In the genomic region with DNA sequence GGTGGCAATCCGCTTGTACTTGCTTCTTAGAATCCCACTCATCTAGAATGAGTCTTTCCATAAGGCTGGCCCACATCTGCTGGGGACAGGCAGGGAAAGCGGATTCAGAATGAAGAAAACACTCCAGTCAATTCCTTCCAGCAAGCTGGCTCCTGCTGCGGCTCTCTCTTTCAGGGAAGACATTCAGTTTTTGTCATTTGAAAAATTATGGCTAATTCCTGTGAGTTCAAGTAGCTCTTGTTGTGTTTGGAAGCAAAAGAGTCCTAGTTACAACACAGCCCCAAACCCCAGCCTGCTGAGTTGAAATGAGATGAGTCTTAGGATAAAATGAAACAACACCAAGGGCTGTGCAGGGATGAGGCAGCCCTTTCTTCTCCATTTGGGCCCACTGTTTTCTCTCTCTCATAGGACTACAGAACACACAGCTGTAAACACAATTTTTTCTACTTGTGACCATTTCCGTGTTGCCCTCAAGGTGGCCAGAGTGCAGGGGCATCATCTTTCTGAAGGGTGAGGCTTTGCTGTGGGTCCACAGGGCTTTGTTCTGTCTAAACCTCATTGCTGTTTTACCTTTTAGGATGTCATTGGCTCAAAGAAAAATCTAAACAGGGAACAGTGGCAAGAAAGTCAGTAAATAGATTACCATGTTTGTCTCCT, we compare ENCODE assay signal across 25 cellular contexts.
DNase-seq lines count a peak whose midpoint lies in the region; FAIRE-seq and TF ChIP-seq lines count a peak whose summit lies in the region.
"Had no signal": no experiment of that assay in that cellular context is flagged by ENCODE, and none has a peak within 500 bp of the region (broad histone marks: within the 10 kb centered on the region; RNA-seq: fewer than 3 reads in every experiment).

No MANE protein-coding gene starts in this region.

- H3K9me3 ChIP-seq in Loucy (ENCODE audit: insufficient read depth, low read depth, low read length) (no peaks in the 10 kb centered on the region), subcutaneous abdominal adipose tissue (ENCODE audit: control insufficient read depth in 5 of 5, low read length in 5 of 5) (no peaks in the 10 kb centered on the region), esophagus muscularis mucosa (no peaks in the 10 kb centered on the region), kidney (ENCODE audit: control insufficient read depth in 1 of 2, low read length in 2 of 2) (no peaks in the 10 kb centered on the region)
- H3K9me3 ChIP-seq: stomach had no signal

- no peaks in the 10 kb centered on the region for H3K36me3 ChIP-seq in Loucy (ENCODE audit: insufficient read depth, low read length)
- no peaks in the 10 kb centered on the region for H3K36me3 ChIP-seq in subcutaneous abdominal adipose tissue (ENCODE audit: control insufficient read depth in 5 of 5, insufficient read depth in 5 of 5, low read length in 5 of 5)
- H3K36me3 ChIP-seq in esophagus muscularis mucosa = no peaks in the 10 kb centered on the region
- H3K36me3 ChIP-seq in kidney (ENCODE audit: control insufficient read depth in 1 of 2, insufficient read depth in 2 of 2, low read length in 2 of 2) = no peaks in the 10 kb centered on the region
- H3K36me3 ChIP-seq: stomach had no signal

- H3K9ac ChIP-seq in Loucy (ENCODE audit: low read depth, low read length, poor library complexity, severe bottlenecking) (no peak overlapping the region), subcutaneous abdominal adipose tissue (ENCODE audit: low read length in 5 of 5) (peak overlapping the region in 1 of 5 donors; percentile 20), kidney (ENCODE audit: low read length in 2 of 2) (no peak overlapping the region)

- peak overlapping the region; percentile 20 for H3K27ac Mint-ChIP-seq in glutamatergic neuron (ENCODE audit: unreplicated experiment)
- H3K27ac Mint-ChIP-seq: activated CD8-positive, alpha-beta T cell treated with anti-CD3 and anti-CD28 coated beads, Interleukin-2, amount 10 ng/mL, durations not matched to agents 7 days and 5 days had no signal

- H4K20me1 ChIP-seq in Loucy (ENCODE audit: insufficient read depth, low read length, poor library complexity, severe bottlenecking) = no peaks in the 10 kb centered on the region

- H3K9me3 Mint-ChIP-seq in glutamatergic neuron (ENCODE audit: unreplicated experiment) = peaks cover 6% of the 10 kb centered on the region

- H3K36me3 Mint-ChIP-seq in glutamatergic neuron (ENCODE audit: unreplicated experiment) = peaks cover 15% of the 10 kb centered on the region

- DNase-seq in glutamatergic neuron = no peak
- DNase-seq in HEK293T (ENCODE audit: extremely low spot score) = no peak
- no peak for DNase-seq in esophagus muscularis mucosa (ENCODE audit: extremely low spot score)
- DNase-seq in kidney = no peak
- DNase-seq: activated CD4-positive, CD25-positive, alpha-beta regulatory T cell treated with anti-CD3 and anti-CD28 coated beads, Interleukin-2, amount 50 U/mL, for 72 hours; activated CD8-positive, alpha-beta T cell treated with anti-CD3 and anti-CD28 coated beads, Interleukin-2, amount 10 ng/mL, durations not matched to agents 7 days and 5 days; activated naive CD4-positive, alpha-beta T cell; AML-193; DMS79 treated with DMSO at 0.1 percent for 48 hours; islet precursor cell; Kasumi-1; mammary epithelial cell; NCI-H1092; NCI-H2029 treated with DMSO at 0.1 percent for 48 hours; NCI-H226; occipital lobe; OCI-M1; retina; Right ventricle myocardium superior; stomach had no signal

- CTCF ChIA-PET in HEK293T (lab: Yijun Ruan, JAX) = interaction anchor here (0.7 kb wide), 1 partner anchor 259 kb away, joined by 3 read pairs; no protein-coding TSS in a partner anchor

- no peak for TF ChIP-seq POLR2A in esophagus muscularis mucosa (IDR thresholded peaks at IDR 0.05; ENCODE audit: low read depth)

- H3K9me2 ChIP-seq in Loucy (replicated peaks; ENCODE audit: low read depth, low read length) = no peaks in the 10 kb centered on the region

- no peaks in the 10 kb centered on the region for H3K4me1 ChIP-seq in Loucy (ENCODE audit: insufficient read depth, low read length, poor library complexity, severe bottlenecking)
- H3K4me1 ChIP-seq in subcutaneous abdominal adipose tissue (ENCODE audit: control insufficient read depth in 5 of 5, insufficient read depth in 5 of 5, low read length in 5 of 5) = peaks cover 0 to 20% (median 13%) of the 10 kb centered on the region in 5 donors
- H3K4me1 ChIP-seq in esophagus muscularis mucosa = no peaks in the 10 kb centered on the region
- H3K4me1 ChIP-seq in kidney (ENCODE audit: control insufficient read depth in 1 of 2, insufficient read depth in 1 of 2, low read depth in 1 of 2, low read length in 2 of 2) = no peaks in the 10 kb centered on the region
- H3K4me1 ChIP-seq: stomach had no signal

- no peak overlapping the region for H3K27ac ChIP-seq in C4-2B
- peak overlapping the region; percentile 22 for H3K27ac ChIP-seq in subcutaneous abdominal adipose tissue (ENCODE audit: low read depth, low read length)
- H3K27ac ChIP-seq in esophagus muscularis mucosa (replicated peaks in 1 of 4) = peak overlapping the region in 1 of 4 donors; percentile 21
- H3K27ac ChIP-seq in kidney (ENCODE audit: low read depth in 2 of 2, low read length in 2 of 2) = no peak overlapping the region

- H3K79me2 ChIP-seq in Loucy (ENCODE audit: insufficient read depth, low read length) = no peaks in the 10 kb centered on the region

- WGBS in esophagus muscularis mucosa = 79% methylated on average over 4 of the region's 4 CpGs

- H2AFZ ChIP-seq in Loucy (ENCODE audit: low read length) = no peak overlapping the region

- FAIRE-seq in kidney (lab: Jason Lieb, UNC) = no peak
- FAIRE-seq: frontal cortex, GM12892 had no signal

- TF ChIP-seq CTCF in C4-2B (conservative IDR thresholded peaks at IDR 0.05) = 0 out of 2 replicates have a peak, but pooled peaks have one; percentile 3
- peak; percentile 20; the same call in 1 of the 2 replicates for TF ChIP-seq CTCF in Loucy (conservative IDR thresholded peaks at IDR 0.05; ENCODE audit: low read length)
- no peak for TF ChIP-seq CTCF in glutamatergic neuron (IDR thresholded peaks at IDR 0.05; ENCODE audit: partially characterized antibody, unreplicated experiment)
- no peak for TF ChIP-seq CTCF in esophagus muscularis mucosa (IDR thresholded peaks at IDR 0.05)
- TF ChIP-seq CTCF in kidney (IDR thresholded peaks at IDR 0.05; ENCODE audit: borderline replicate concordance, extremely low read depth, insufficient read depth) = no peak

- H3K4me3 ChIP-seq in Loucy (ENCODE audit: low read length, poor library complexity, severe bottlenecking) (no peak overlapping the region), subcutaneous abdominal adipose tissue (ENCODE audit: low read depth in 1 of 5, low read length in 5 of 5) (no peak overlapping the region), esophagus muscularis mucosa (no peak overlapping the region), kidney (ENCODE audit: low read length in 2 of 2) (no peak overlapping the region)
- H3K4me3 ChIP-seq: stomach had no signal

- no peak overlapping the region for H3K4me2 ChIP-seq in Loucy (ENCODE audit: low read depth, low read length, poor library complexity, severe bottlenecking)

- no peak for TF ChIP-seq EP300 in esophagus muscularis mucosa (IDR thresholded peaks at IDR 0.05)

- POLR2A ChIA-PET in HEK293T (lab: Yijun Ruan, JAX) = no interaction called here

- H3K27me3 ChIP-seq in Loucy (ENCODE audit: insufficient read depth, low read length, poor library complexity, severe bottlenecking) (no peaks in the 10 kb centered on the region), subcutaneous abdominal adipose tissue (ENCODE audit: control insufficient read depth in 5 of 5, insufficient read depth in 4 of 5, low read length in 5 of 5) (no peaks in the 10 kb centered on the region), esophagus muscularis mucosa (no peaks in the 10 kb centered on the region)
- H3K27me3 ChIP-seq: stomach had no signal

- intact Hi-C loops in esophagus muscularis mucosa (cut with DNase I) = no loop called here
- intact Hi-C loops in kidney (cut with DNase I) = no loop called here

- no peak overlapping the region for H3K4me3 Mint-ChIP-seq in glutamatergic neuron (ENCODE audit: unreplicated experiment)
- H3K4me3 Mint-ChIP-seq: activated CD8-positive, alpha-beta T cell treated with anti-CD3 and anti-CD28 coated beads, Interleukin-2, amount 10 ng/mL, durations not matched to agents 7 days and 5 days had no signal

- H3K4me1 Mint-ChIP-seq in glutamatergic neuron (ENCODE audit: low read depth, unreplicated experiment) = peaks cover 33% of the 10 kb centered on the region

- H3K27me3 Mint-ChIP-seq in glutamatergic neuron (ENCODE audit: unreplicated experiment) = peaks cover 4% of the 10 kb centered on the region

- H3F3A ChIP-seq in Loucy (ENCODE audit: low read depth) = no peaks in the 10 kb centered on the region

TF ChIP-seq in HEK293T, 16 proteins besides CTCF, POLR2A, EP300 and RAD21:
- TF ChIP-seq LEF1 (IDR thresholded peaks at IDR 0.05; ENCODE audit: borderline replicate concordance) = no peak

Comparison
In these comparisons a context has a peak if more than half of its experiments do, and no peak if none do; other contexts are left out.
1. CTCF ChIP-seq: peak in C4-2B (single experiment) and Loucy (single experiment); none in glutamatergic neuron (single experiment), esophagus muscularis mucosa (0 of 3) and kidney (single experiment).